Comparison of ENCODE assay signal across 17 cellular contexts in the genomic region with DNA sequence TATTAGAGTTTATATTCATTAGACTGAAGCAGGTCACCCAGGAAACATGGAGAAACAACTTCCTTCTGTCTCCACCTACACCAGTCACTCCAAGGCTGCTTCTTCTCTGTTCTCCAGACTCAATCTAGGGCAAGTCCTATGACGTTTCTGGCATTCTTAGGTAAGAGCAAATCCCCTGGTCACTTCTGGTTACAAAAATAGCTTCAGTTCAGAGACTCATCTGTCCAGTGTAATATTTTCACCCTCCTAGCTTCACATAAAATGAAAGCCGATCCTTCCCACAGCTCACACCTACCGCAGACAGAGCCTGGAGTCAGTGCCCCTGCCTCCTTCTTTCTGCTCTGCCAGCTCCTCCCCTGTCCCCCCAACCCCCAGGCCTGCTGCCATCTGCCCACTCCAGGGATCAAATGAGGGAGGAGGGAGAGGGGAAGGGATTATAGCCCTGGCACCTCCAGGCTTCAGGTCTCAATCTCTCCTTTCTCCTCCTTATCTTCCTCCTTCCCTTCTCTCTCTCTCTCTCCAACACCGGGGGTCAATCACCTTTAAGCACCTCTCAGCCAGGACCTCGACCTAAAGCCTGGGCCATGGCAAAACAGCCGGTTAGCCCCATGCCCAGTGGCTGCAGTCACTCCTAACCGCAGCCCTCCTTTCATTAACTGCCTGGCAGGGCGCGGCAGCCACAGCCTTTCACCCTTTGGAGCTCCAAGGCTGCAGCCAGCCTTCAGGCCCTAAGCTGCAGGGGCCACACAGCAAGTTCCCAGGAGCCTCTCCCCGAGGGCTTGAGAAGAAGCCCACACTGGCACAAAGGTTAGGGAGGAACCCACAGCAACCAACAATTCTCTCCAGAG.
DNase-seq lines count a peak whose midpoint lies in the region; ATAC-seq and TF ChIP-seq lines count a peak whose summit lies in the region.
"Had no signal": no experiment of that assay in that cellular context is flagged by ENCODE, and none has a peak within 500 bp of the region (broad histone marks: within the 10 kb centered on the region; RNA-seq: fewer than 3 reads in every experiment).

No MANE protein-coding gene starts in this region.

- CTCF ChIA-PET in HEK293 (lab: Yijun Ruan, JAX), result no interaction called here

- H3K36me3 ChIP-seq in HEK293 (ENCODE audit: control insufficient read depth in 2 of 2, insufficient read depth in 1 of 2, low read length in 2 of 2), result no peaks in the 10 kb centered on the region
- no peaks in the 10 kb centered on the region for H3K36me3 ChIP-seq in tibial nerve
- no peaks in the 10 kb centered on the region for H3K36me3 ChIP-seq in aorta (ENCODE audit: control insufficient read depth in 1 of 2, insufficient read depth in 2 of 2, low read length in 1 of 2)
- H3K36me3 ChIP-seq: HAP-1 had no signal

- peak overlapping the region; percentile 36 for H3K27ac Mint-ChIP-seq in neural crest cell (ENCODE audit: unreplicated experiment)
- H3K27ac Mint-ChIP-seq in stimulated activated effector memory CD8-positive, alpha-beta T cell treated with anti-CD3 and anti-CD28 coated beads, Interleukin-12 subunit alpha, Interleukin-12 subunit beta, amount 100 ng/mL, for 72 hours, result peak overlapping the region; percentile 24

- H3K9me3 Mint-ChIP-seq in neural crest cell, result no peaks in the 10 kb centered on the region
- no peaks in the 10 kb centered on the region for H3K9me3 Mint-ChIP-seq in stimulated activated effector memory CD8-positive, alpha-beta T cell treated with anti-CD3 and anti-CD28 coated beads, Interleukin-12 subunit alpha, Interleukin-12 subunit beta, amount 100 ng/mL, for 72 hours

- POLR2A ChIA-PET in HEK293 (lab: Yijun Ruan, JAX), result no interaction called here

- ATAC-seq in Right ventricle myocardium inferior (peak; percentile 70), aorta (ENCODE audit: low FRiP score) (no peak)
- ATAC-seq in stimulated activated effector memory CD8-positive, alpha-beta T cell treated with anti-CD3 and anti-CD28 coated beads, Interleukin-12 subunit alpha, Interleukin-12 subunit beta, amount 100 ng/mL, for 72 hours, result no peak

- intact Hi-C loops in Right ventricle myocardium inferior (cut with DNase I) (no loop called here), cardiac septum (cut with DNase I) (no loop called here), aorta (cut with DNase I) (no loop called here)

- no peak overlapping the region for H3K4me3 ChIP-seq in HEK293 (ENCODE audit: low read depth, low read length)
- H3K4me3 ChIP-seq in tibial nerve, result no peak overlapping the region
- no peak overlapping the region for H3K4me3 ChIP-seq in aorta (ENCODE audit: low read length in 2 of 2)
- H3K4me3 ChIP-seq: HAP-1 had no signal

- no peak for TF ChIP-seq POLR2A in tibial nerve (IDR thresholded peaks at IDR 0.05)

- no peak overlapping the region for H3K4me3 Mint-ChIP-seq in neural crest cell
- H3K4me3 Mint-ChIP-seq in stimulated activated effector memory CD8-positive, alpha-beta T cell treated with anti-CD3 and anti-CD28 coated beads, Interleukin-12 subunit alpha, Interleukin-12 subunit beta, amount 100 ng/mL, for 72 hours, result no peak overlapping the region

- DNase-seq in Right ventricle myocardium inferior (ENCODE audit: missing footprints) (no peak), cardiac septum (ENCODE audit: low spot score) (no peak), neural crest cell (ENCODE audit: low read depth, low spot score) (no peak), tibial nerve (ENCODE audit: low spot score in 2 of 2) (no peak), aorta (no peak)
- no peak for DNase-seq in stimulated activated effector memory CD8-positive, alpha-beta T cell treated with anti-CD3 and anti-CD28 coated beads, Interleukin-12 subunit alpha, Interleukin-12 subunit beta, amount 100 ng/mL, for 72 hours (ENCODE audit: low spot score in 2 of 2)
- no peak for DNase-seq in stimulated activated CD4-positive, alpha-beta T cell treated with anti-CD3 and anti-CD28 coated beads, Interleukin-2, amount 100 ng/mL, for 24 hours
- DNase-seq: C1 segment of cervical spinal cord, EL, NCI-H1092 treated with DMSO at 0.1 percent for 48 hours, NCI-H2081 treated with DMSO at 0.1 percent for 48 hours, NCI-H226, NCI-H526 treated with DMSO at 0.1 percent for 48 hours, OCI-M1 had no signal

- TF ChIP-seq CTCF in HEK293 (tag by site-specific recombination; IDR thresholded peaks at IDR 0.05), result no peak
- no peak for TF ChIP-seq CTCF in neural crest cell (conservative IDR thresholded peaks at IDR 0.05)
- TF ChIP-seq CTCF in tibial nerve (IDR thresholded peaks at IDR 0.05), result no peak

- no peak overlapping the region for H3K27ac ChIP-seq in HEK293 (ENCODE audit: extremely low read depth, low read depth, low read length)
- H3K27ac ChIP-seq in tibial nerve, result no peak overlapping the region
- no peak overlapping the region for H3K27ac ChIP-seq in aorta (ENCODE audit: low read depth in 1 of 2, low read length in 2 of 2)
- H3K27ac ChIP-seq: KMS-11 had no signal

- no peaks in the 10 kb centered on the region for H3K36me3 Mint-ChIP-seq in neural crest cell (ENCODE audit: low read depth)
- H3K36me3 Mint-ChIP-seq in stimulated activated effector memory CD8-positive, alpha-beta T cell treated with anti-CD3 and anti-CD28 coated beads, Interleukin-12 subunit alpha, Interleukin-12 subunit beta, amount 100 ng/mL, for 72 hours, result no peaks in the 10 kb centered on the region

- H3K27me3 ChIP-seq in tibial nerve (no peaks in the 10 kb centered on the region), aorta (ENCODE audit: control insufficient read depth in 1 of 2, insufficient read depth in 2 of 2, low read length in 1 of 2) (no peaks in the 10 kb centered on the region)

- WGBS in tibial nerve, 2 donors, result 76 to 79% methylated on average over 10 of the region's 10 CpGs
- 70 to 72% methylated on average over 10 of the region's 10 CpGs for WGBS in aorta, 2 donors

- H3K9me3 ChIP-seq in HEK293 (ENCODE audit: control insufficient read depth, insufficient read depth, low read depth, low read length), result no peaks in the 10 kb centered on the region
- H3K9me3 ChIP-seq in tibial nerve, result no peaks in the 10 kb centered on the region
- H3K9me3 ChIP-seq in aorta (ENCODE audit: control insufficient read depth, low read length), result no peaks in the 10 kb centered on the region
- H3K9me3 ChIP-seq: HAP-1 had no signal

- no peaks in the 10 kb centered on the region for H3K4me1 Mint-ChIP-seq in neural crest cell
- H3K4me1 Mint-ChIP-seq in stimulated activated effector memory CD8-positive, alpha-beta T cell treated with anti-CD3 and anti-CD28 coated beads, Interleukin-12 subunit alpha, Interleukin-12 subunit beta, amount 100 ng/mL, for 72 hours, result no peaks in the 10 kb centered on the region

- no peak for TF ChIP-seq EP300 in tibial nerve (IDR thresholded peaks at IDR 0.05)

- H3K4me1 ChIP-seq in HEK293 (ENCODE audit: control insufficient read depth, insufficient read depth, low read length) (no peaks in the 10 kb centered on the region), tibial nerve (no peaks in the 10 kb centered on the region), aorta (ENCODE audit: control insufficient read depth in 1 of 2, insufficient read depth in 2 of 2, low read length in 2 of 2) (no peaks in the 10 kb centered on the region)
- H3K4me1 ChIP-seq: HAP-1 had no signal

- H3K27me3 Mint-ChIP-seq in neural crest cell (ENCODE audit: low read depth), result peaks cover 14% of the 10 kb centered on the region

TF ChIP-seq in HEK293, 187 proteins besides CTCF, POLR2A, EP300 and RAD21:
- TF ChIP-seq SCRT1 (tag by site-specific recombination; IDR thresholded peaks at IDR 0.05; ENCODE audit: borderline replicate concordance) (no peak), EGR2 (tag by site-specific recombination; IDR thresholded peaks at IDR 0.05; ENCODE audit: low read depth) (0 out of 2 replicates have a peak, but pooled peaks have one; percentile 10)
